ENCODE assay signal across 30 cellular contexts in genomic region chr7:29379551-29379950, GRCh38.
"Had no signal": no experiment of that assay in that cellular context is flagged by ENCODE, and none has a peak within 500 bp of the region (broad histone marks: within the 10 kb centered on the region; RNA-seq: fewer than 3 reads in every experiment).

No MANE protein-coding gene starts in this region.

- ATAC-seq: activated naive CD4-positive, alpha-beta T cell treated with anti-CD3 and anti-CD28 coated beads, Interleukin-2, amount 50 U/mL, for 72 hours; activated naive CD8-positive, alpha-beta T cell treated with anti-CD3 and anti-CD28 coated beads, Interleukin-2, amount 50 U/mL, for 24 hours; activated T-cell treated with anti-CD3 and anti-CD28 coated beads, Interleukin-2, amount 50 U/mL, for 4 hours; activated T-cell treated with anti-CD3 and anti-CD28 coated beads, Interleukin-2, amount 50 U/mL, for 72 hours; activated T-helper 17 cell treated with anti-CD3 and anti-CD28 coated beads, Interleukin-2, amount 50 U/mL, for 72 hours; body of pancreas had no signal

- H3K36me3 ChIP-seq: adrenal gland, ascending aorta, brain microvascular endothelial cell, breast epithelium, cardiac muscle cell had no signal

- H3K4me3 ChIP-seq: adrenal gland, ascending aorta, body of pancreas, breast epithelium, cardiac muscle cell had no signal

- H3K27ac ChIP-seq: adrenal gland, ascending aorta, body of pancreas, brain microvascular endothelial cell, breast epithelium, cardiac muscle cell had no signal

- DNase-seq: activated effector memory CD4-positive, alpha-beta T cell treated with anti-CD3 and anti-CD28 coated beads, Interleukin-2, amount 50 U/mL, for 16 hours; activated effector memory CD4-positive, alpha-beta T cell treated with Interleukin-2 at 50 U/mL for 16 hours; activated gamma-delta T cell; activated gamma-delta T cell treated with Interleukin-2 at 50 U/mL for 16 hours; activated naive CD4-positive, alpha-beta T cell; activated naive CD4-positive, alpha-beta T cell treated with anti-CD3 and anti-CD28 coated beads for 36 hours; activated naive CD4-positive, alpha-beta T cell treated with anti-CD3 and anti-CD28 coated beads, Interleukin-2, amount 10 ng/mL, durations not matched to agents 7 days and 5 days; activated naive CD4-positive, alpha-beta T cell treated with anti-CD3 and anti-CD28 coated beads, Interleukin-2, amount 50 U/mL, for 16 hours; activated naive CD4-positive, alpha-beta T cell treated with Interleukin-2 at 50 U/mL for 16 hours; activated naive CD8-positive, alpha-beta T cell treated with anti-CD3 and anti-CD28 coated beads for 36 hours; activated naive CD8-positive, alpha-beta T cell treated with anti-CD3 and anti-CD28 coated beads, Interleukin-2, amount 10 ng/mL, durations not matched to agents 7 days and 5 days; activated naive CD8-positive, alpha-beta T cell treated with anti-CD3 and anti-CD28 coated beads, Interleukin-2, amount 50 U/mL, for 24 hours; activated T-cell treated with anti-CD3 and anti-CD28 coated beads, Interleukin-2, amount 50 U/mL, for 24 hours; activated T-cell treated with anti-CD3 and anti-CD28 coated beads, Interleukin-2, amount 50 U/mL, for 4 hours; activated T-cell treated with anti-CD3 and anti-CD28 coated beads, Interleukin-2, amount 50 U/mL, for 48 hours; activated T-cell treated with anti-CD3 and anti-CD28 coated beads, Interleukin-2, amount 50 U/mL, for 72 hours; adrenal gland; amniotic stem cell; amygdala; anterior cingulate cortex; aorta; body of pancreas; brain microvascular endothelial cell; central memory CD4-positive, alpha-beta T cell; cerebellar nuclear complex had no signal

- H3K27me3 ChIP-seq: adrenal gland, ascending aorta, body of pancreas, brain microvascular endothelial cell, cardiac muscle cell had no signal

- H3K4me1 ChIP-seq: ascending aorta had no signal

- H3K9me3 ChIP-seq: adrenal gland, ascending aorta, body of pancreas, breast epithelium had no signal
